8 cellular contexts compared by ENCODE assay signal in the genomic region with DNA sequence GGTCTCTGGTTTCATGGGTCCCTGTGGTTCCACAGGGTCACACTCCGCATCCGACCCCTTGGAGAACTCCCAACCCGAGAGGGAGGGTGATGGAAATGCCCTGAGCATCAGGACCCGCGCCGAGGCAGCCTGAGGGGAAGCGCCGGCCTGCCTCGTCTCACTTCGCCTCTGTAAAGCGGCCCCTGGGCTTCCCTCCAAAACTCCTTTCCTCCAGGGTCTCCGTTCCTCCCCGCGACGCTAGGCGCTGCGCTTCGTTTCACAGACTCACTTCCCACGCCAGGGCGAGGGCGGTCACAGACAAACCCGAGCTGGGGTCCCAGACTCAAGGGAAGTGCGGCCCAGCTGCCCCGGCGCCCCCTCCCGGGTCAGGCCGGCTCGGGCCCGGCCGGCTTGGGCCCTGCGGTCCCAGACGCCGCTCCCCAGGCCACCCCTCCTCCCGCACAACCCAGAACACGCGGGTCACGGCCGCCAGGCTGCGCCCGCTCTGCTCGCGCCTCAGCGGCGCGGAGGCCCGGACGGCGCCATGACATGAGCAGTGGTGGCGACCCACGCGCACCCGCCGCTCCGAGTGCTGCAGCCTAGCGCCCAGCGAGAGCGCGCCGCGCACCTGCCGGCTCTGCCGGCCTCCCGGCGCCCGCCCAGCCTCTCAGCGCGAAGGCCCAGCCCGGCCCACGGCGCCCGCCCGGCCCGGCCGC. TPM values are rescaled to one million over a fixed set of nuclear protein-coding genes. Genes with fewer than 3 reads are reported as not detected.
DNase-seq lines count a peak whose midpoint lies in the region; ATAC-seq and TF ChIP-seq lines count a peak whose summit lies in the region.

No MANE protein-coding gene starts in this region.

- WGBS in mammary epithelial cell (ENCODE audit: low coverage, missing lambda C conversion rate) = 5% methylated on average over 28 of the region's 74 CpGs

- intact Hi-C loops in mammary epithelial cell (cut with micrococcal nuclease) = no loop called here

- in situ Hi-C loops in mammary epithelial cell (cut with MboI; ENCODE audit: low sequenced_read_pairs in 2 of 2) = no loop called here

- H3K4me2 ChIP-seq in mammary epithelial cell (ENCODE audit: insufficient read depth, low read depth, low read length) = peak overlapping the region; percentile 87

- H3K4me1 Mint-ChIP-seq in CD8-positive, alpha-beta memory T cell = peaks cover 58 to 66% (median 65%) of the 10 kb centered on the region in 3 donors

- peaks cover 0 to 14% (median 0%) of the 10 kb centered on the region in 3 donors for H3K36me3 Mint-ChIP-seq in CD8-positive, alpha-beta memory T cell

- dilution Hi-C loops in mammary epithelial cell (cut with HindIII; ENCODE audit: low sequenced_read_pairs) = loop anchor here (5.0 kb wide), 1 partner anchor 97 kb away; no protein-coding TSS in a partner anchor

- peak; percentile 35 to 72 (median 56) for DNase-seq in CD8-positive, alpha-beta memory T cell
- no peak for DNase-seq in mammary epithelial cell
- peak; percentile 70 for DNase-seq in left lobe of liver (ENCODE audit: low spot score)
- DNase-seq in stimulated activated CD4-positive, alpha-beta T cell treated with anti-CD3 and anti-CD28 coated beads, Interleukin-2, amount 100 ng/mL, for 48 hours = peak; percentile 23 to 49
- no peak for DNase-seq in DMS153 (lab: John Stamatoyannopoulos, UW)

- H3K27me3 Mint-ChIP-seq in CD8-positive, alpha-beta memory T cell = peaks cover 0 to 4% of the 10 kb centered on the region in 2 donors

- TF ChIP-seq CTCF in VCaP (conservative IDR thresholded peaks at IDR 0.05) (peak; percentile 24; the same call in 1 of the 2 replicates), mammary epithelial cell (conservative IDR thresholded peaks at IDR 0.05 in 1 of 2, IDR thresholded peaks at IDR 0.05 in 1 of 2; ENCODE audit: extremely low read depth in 1 of 2, insufficient read depth in 1 of 2, low read depth in 1 of 2, low read length in 2 of 2) (no peak)

- CTCF ChIA-PET in CD8-positive, alpha-beta memory T cell (lab: Charles Lee) = interaction anchor here (0.7 to 10.7 kb wide), 8 partner anchors 8 to 459 kb away, joined by 3 to 106 read pairs (median 3); no protein-coding TSS in a partner anchor
- CTCF ChIA-PET in mammary epithelial cell (lab: Charles Lee; ENCODE audit: low non-redundant PET) = no interaction called here

- H3K9me3 Mint-ChIP-seq in CD8-positive, alpha-beta memory T cell = peaks cover 0 to 3% (median 0%) of the 10 kb centered on the region in 5 donors

- POLR2A ChIA-PET in CD8-positive, alpha-beta memory T cell (lab: Charles Lee) = interaction anchor here (0.6 to 1.1 kb wide), 8 partner anchors 12 to 73 kb away, joined by 3 to 6 read pairs (median 3); no protein-coding TSS in a partner anchor

- H3K4me3 ChIP-seq in CD8-positive, alpha-beta memory T cell (ENCODE audit: low read length) = peak overlapping the region; percentile 94
- H3K4me3 ChIP-seq in HUES48 (ENCODE audit: low read depth, low read length) (peak overlapping the region; percentile 85), mammary epithelial cell (replicated peaks in 1 of 3; ENCODE audit: insufficient read depth in 1 of 3, low read depth in 2 of 3, low read length in 3 of 3) (peak overlapping the region in 2 of 3 experiments; percentile 22 to 23)

- H3K36me3 ChIP-seq in CD8-positive, alpha-beta memory T cell (ENCODE audit: insufficient read depth, low read length) = no peaks in the 10 kb centered on the region
- no peaks in the 10 kb centered on the region for H3K36me3 ChIP-seq in HUES48 (ENCODE audit: control insufficient read depth, insufficient read depth, low read length)
- H3K36me3 ChIP-seq in mammary epithelial cell (ENCODE audit: insufficient read depth, low read length) = no peaks in the 10 kb centered on the region

- H3K27ac Mint-ChIP-seq in CD8-positive, alpha-beta memory T cell = peak overlapping the region; percentile 85 to 99 (median 97)

- peak overlapping the region; percentile 79 for H3K27ac ChIP-seq in CD8-positive, alpha-beta memory T cell (ENCODE audit: low read depth, low read length)
- H3K27ac ChIP-seq in HUES48 (ENCODE audit: low read depth, low read length) (no peak overlapping the region), VCaP (peak overlapping the region; percentile 95), mammary epithelial cell (ENCODE audit: insufficient read depth, low read depth, low read length) (no peak overlapping the region)

- H3K4me3 Mint-ChIP-seq in CD8-positive, alpha-beta memory T cell = peak overlapping the region; percentile 76 to 97 (median 94)

- no peaks in the 10 kb centered on the region for H3K9me3 ChIP-seq in CD8-positive, alpha-beta memory T cell (ENCODE audit: low read length)
- no peaks in the 10 kb centered on the region for H3K9me3 ChIP-seq in HUES48 (ENCODE audit: control insufficient read depth, insufficient read depth, low read length)
- no peaks in the 10 kb centered on the region for H3K9me3 ChIP-seq in mammary epithelial cell (replicated peaks; ENCODE audit: insufficient read depth, low read length)

- ATAC-seq in GM21381 (IDR thresholded peaks at IDR 0.05; ENCODE audit: unreplicated experiment) (peak; percentile 45), left lobe of liver (peak; percentile 65)

- no TSS peak for BruUV-seq in mammary epithelial cell (replicated peaks; lab: Mats Ljungman, UMichigan)

- peak overlapping the region; percentile 30 for H2AFZ ChIP-seq in mammary epithelial cell (ENCODE audit: low read depth, low read length)

- no peaks in the 10 kb centered on the region for H4K20me1 ChIP-seq in mammary epithelial cell (ENCODE audit: insufficient read depth, low read length)

- peaks cover 62% of the 10 kb centered on the region for H3K4me1 ChIP-seq in CD8-positive, alpha-beta memory T cell (ENCODE audit: insufficient read depth, low read length)
- H3K4me1 ChIP-seq in HUES48 (ENCODE audit: control insufficient read depth, insufficient read depth, low read length) (peaks cover 20% of the 10 kb centered on the region; the same call in 1 of the 2 replicates), mammary epithelial cell (ENCODE audit: insufficient read depth, low read length) (peaks cover 11% of the 10 kb centered on the region)

- H3K79me2 ChIP-seq in mammary epithelial cell (ENCODE audit: insufficient read depth, low read length) = no peaks in the 10 kb centered on the region

- H3K9ac ChIP-seq in HUES48 (ENCODE audit: low read depth, low read length) (peak overlapping the region; percentile 75), mammary epithelial cell (ENCODE audit: insufficient read depth, low read length) (no peak overlapping the region)

- H3K27me3 ChIP-seq in CD8-positive, alpha-beta memory T cell (ENCODE audit: insufficient read depth, low read length, poor library complexity, severe bottlenecking) = no peaks in the 10 kb centered on the region
- H3K27me3 ChIP-seq in HUES48 (ENCODE audit: control insufficient read depth, insufficient read depth, low read length) = peaks cover 14% of the 10 kb centered on the region
- peaks cover 13% of the 10 kb centered on the region for H3K27me3 ChIP-seq in mammary epithelial cell (ENCODE audit: insufficient read depth, low read length)

RNA-seq across cellular contexts. Expression of a gene that starts 0.6 kb away (rescaled TPM):
- 100 to 1,000 TPM; 143 to 146 TPM for total RNA-seq in CD8-positive, alpha-beta memory T cell
- polyA plus RNA-seq in CD8-positive, alpha-beta memory T cell = 87.4 TPM
- total RNA-seq in mammary epithelial cell (under 1 TPM; 0.14 to 0.83 TPM), left lobe of liver (19.1 TPM)
- 0.10 TPM for polyA plus RNA-seq in mammary epithelial cell
- polyA minus RNA-seq in mammary epithelial cell = not detected

Comparison
In these comparisons a context has a peak if more than half of its experiments do, and no peak if none do; other contexts are left out.
1. DNase-seq: peak in CD8-positive, alpha-beta memory T cell (5 of 5), left lobe of liver (single experiment) and stimulated activated CD4-positive, alpha-beta T cell treated with anti-CD3 and anti-CD28 coated beads, Interleukin-2, amount 100 ng/mL, for 48 hours (2 of 2); none in mammary epithelial cell (single experiment) and DMS153 (single experiment).
2. H3K27ac ChIP-seq: peak in CD8-positive, alpha-beta memory T cell (single experiment) and VCaP (single experiment); none in HUES48 (single experiment) and mammary epithelial cell (single experiment).
3. H3K4me3 ChIP-seq: peak in every context shown above with its lines; median percentile 94 in CD8-positive, alpha-beta memory T cell; 85 in HUES48; 22 in mammary epithelial cell.
4. RNA of a gene that starts 0.6 kb away (total RNA-seq): 143 to 146 TPM in CD8-positive, alpha-beta memory T cell and 19.1 TPM in left lobe of liver (single experiment); 0.14 to 0.83 TPM in mammary epithelial cell; every median in the first group is over 10 times any median in the second.